In the genomic region with DNA sequence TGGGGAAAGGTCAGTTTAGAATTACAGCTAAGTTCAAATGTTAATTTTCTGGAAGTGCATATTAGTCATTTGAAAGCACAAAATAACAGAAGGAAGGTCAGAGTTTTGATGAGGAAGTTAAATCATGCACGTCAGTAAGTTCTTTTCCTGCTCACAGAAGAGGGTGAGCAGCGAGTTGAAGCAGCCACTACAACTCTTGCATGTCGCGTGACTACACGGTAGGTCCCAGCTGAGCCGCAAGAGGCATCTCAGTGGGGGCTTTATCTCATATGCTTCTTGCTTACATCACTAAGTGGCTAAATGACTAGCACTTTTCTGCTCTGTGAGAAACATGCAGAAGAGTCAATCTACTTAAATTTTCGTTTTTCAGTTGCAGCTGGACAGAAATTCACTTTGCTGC, we compare ENCODE assay signal across 9 cellular contexts. TPM values are rescaled to one million over a fixed set of nuclear protein-coding genes. Genes with fewer than 3 reads are reported as not detected.
DNase-seq lines count a peak whose midpoint lies in the region; ATAC-seq and TF ChIP-seq lines count a peak whose summit lies in the region.
"Had no signal": no experiment of that assay in that cellular context is flagged by ENCODE, and none has a peak within 500 bp of the region (broad histone marks: within the 10 kb centered on the region; RNA-seq: fewer than 3 reads in every experiment).

No MANE protein-coding gene starts in this region.

- peak; percentile 14 for DNase-seq in activated gamma-delta T cell treated with Interleukin-2 at 50 U/mL for 16 hours
- no peak for DNase-seq in activated gamma-delta T cell (lab: John Stamatoyannopoulos, UW)
- DNase-seq in SKM-1 (lab: John Stamatoyannopoulos, UW; ENCODE audit: unreplicated experiment) = peak; percentile 80
- peak in 2 of 3 donors; percentile 20 to 61 for DNase-seq in right cardiac atrium
- DNase-seq in progenitor cell of endocrine pancreas (ENCODE audit: low spot score, unreplicated experiment) = no peak
- DNase-seq in prostate gland (ENCODE audit: low spot score) = no peak
- DNase-seq in WTC11 (ENCODE audit: low spot score) = no peak

- ATAC-seq in HG02973 (IDR thresholded peaks at IDR 0.05; ENCODE audit: unreplicated experiment) (peak; percentile 92), right cardiac atrium (peak; percentile 41 to 48), WTC11 (no peak)

- no peaks in the 10 kb centered on the region for H3K4me1 ChIP-seq in right cardiac atrium (ENCODE audit: control insufficient read depth, insufficient read depth, low read length)
- peaks cover 8% of the 10 kb centered on the region for H3K4me1 ChIP-seq in prostate gland (replicated peaks)

- CTCF ChIA-PET in WTC11 (lab: Charles Lee) = no interaction called here

- H3K27me3 ChIP-seq in right cardiac atrium (ENCODE audit: control insufficient read depth, insufficient read depth) = no peaks in the 10 kb centered on the region
- no peaks in the 10 kb centered on the region for H3K27me3 ChIP-seq in prostate gland (replicated peaks; ENCODE audit: insufficient read depth)

- H3K9me3 Mint-ChIP-seq in progenitor cell of endocrine pancreas (ENCODE audit: low read depth) (no peaks in the 10 kb centered on the region), WTC11 (peaks cover 14% of the 10 kb centered on the region)
- H3K9me3 Mint-ChIP-seq: CD8-positive, alpha-beta memory T cell had no signal

- TF ChIP-seq CTCF in progenitor cell of endocrine pancreas (IDR thresholded peaks at IDR 0.05; ENCODE audit: unreplicated experiment) (no peak), prostate gland (IDR thresholded peaks at IDR 0.05) (no peak), WTC11 (IDR thresholded peaks at IDR 0.05) (no peak)

- H3K4me3 ChIP-seq in right cardiac atrium (ENCODE audit: low read length) (no peak overlapping the region), prostate gland (no peak overlapping the region)

- no peaks in the 10 kb centered on the region for H3K36me3 ChIP-seq in prostate gland

- H3K27ac ChIP-seq in right cardiac atrium (ENCODE audit: low read length) (no peak overlapping the region), prostate gland (no peak overlapping the region)

- POLR2A ChIA-PET in WTC11 (lab: Charles Lee) = no interaction called here

- H3K27me3 Mint-ChIP-seq in progenitor cell of endocrine pancreas (peaks cover 6% of the 10 kb centered on the region), WTC11 (ENCODE audit: low read depth) (no peaks in the 10 kb centered on the region)

- H3K36me3 Mint-ChIP-seq in progenitor cell of endocrine pancreas (ENCODE audit: insufficient read depth) = no peaks in the 10 kb centered on the region
- peaks cover 5% of the 10 kb centered on the region; the same call in 1 of the 2 replicates for H3K36me3 Mint-ChIP-seq in WTC11
- H3K36me3 Mint-ChIP-seq: CD8-positive, alpha-beta memory T cell had no signal

- TF ChIP-seq POLR2A in prostate gland (IDR thresholded peaks at IDR 0.05) = no peak

- no peaks in the 10 kb centered on the region for H3K9me3 ChIP-seq in right cardiac atrium (ENCODE audit: control insufficient read depth, low read length)
- no peaks in the 10 kb centered on the region for H3K9me3 ChIP-seq in prostate gland

- 44% methylated on average over 7 of the region's 7 CpGs for WGBS in right cardiac atrium
- 71% methylated on average over 7 of the region's 7 CpGs for WGBS in prostate gland

- H3K27ac Mint-ChIP-seq in progenitor cell of endocrine pancreas (no peak overlapping the region), WTC11 (no peak overlapping the region; the same call in 1 of the 2 replicates)
- H3K27ac Mint-ChIP-seq: CD8-positive, alpha-beta memory T cell had no signal

- H3K4me1 Mint-ChIP-seq in progenitor cell of endocrine pancreas (ENCODE audit: low read depth) (peaks cover 5% of the 10 kb centered on the region), WTC11 (peaks cover 4% of the 10 kb centered on the region)

- H3K4me3 Mint-ChIP-seq in progenitor cell of endocrine pancreas (ENCODE audit: low read depth) (no peak overlapping the region), WTC11 (no peak overlapping the region)
- H3K4me3 Mint-ChIP-seq: CD8-positive, alpha-beta memory T cell had no signal

- intact Hi-C loops in right cardiac atrium (cut with DNase I) (no loop called here), prostate gland (cut with DNase I) (no loop called here)

TF ChIP-seq in WTC11, 78 proteins besides CTCF, POLR2A, EP300 and RAD21 (continues in another document):
- no peak for TF ChIP-seq GTF2I (CRISPR knock-in tag; conservative IDR thresholded peaks at IDR 0.05)
- no peak for TF ChIP-seq SMAD3 (CRISPR knock-in tag; IDR thresholded peaks at IDR 0.05; ENCODE audit: borderline replicate concordance)
- TF ChIP-seq, protein P1, sequence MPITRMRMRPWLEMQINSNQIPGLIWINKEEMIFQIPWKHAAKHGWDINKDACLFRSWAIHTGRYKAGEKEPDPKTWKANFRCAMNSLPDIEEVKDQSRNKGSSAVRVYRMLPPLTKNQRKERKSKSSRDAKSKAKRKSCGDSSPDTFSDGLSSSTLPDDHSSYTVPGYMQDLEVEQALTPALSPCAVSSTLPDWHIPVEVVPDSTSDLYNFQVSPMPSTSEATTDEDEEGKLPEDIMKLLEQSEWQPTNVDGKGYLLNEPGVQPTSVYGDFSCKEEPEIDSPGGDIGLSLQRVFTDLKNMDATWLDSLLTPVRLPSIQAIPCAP (CRISPR knock-in tag; IDR thresholded peaks at IDR 0.05) = no peak
- TF ChIP-seq CREM (CRISPR knock-in tag; IDR thresholded peaks at IDR 0.05) = no peak
- TF ChIP-seq, protein P2, sequence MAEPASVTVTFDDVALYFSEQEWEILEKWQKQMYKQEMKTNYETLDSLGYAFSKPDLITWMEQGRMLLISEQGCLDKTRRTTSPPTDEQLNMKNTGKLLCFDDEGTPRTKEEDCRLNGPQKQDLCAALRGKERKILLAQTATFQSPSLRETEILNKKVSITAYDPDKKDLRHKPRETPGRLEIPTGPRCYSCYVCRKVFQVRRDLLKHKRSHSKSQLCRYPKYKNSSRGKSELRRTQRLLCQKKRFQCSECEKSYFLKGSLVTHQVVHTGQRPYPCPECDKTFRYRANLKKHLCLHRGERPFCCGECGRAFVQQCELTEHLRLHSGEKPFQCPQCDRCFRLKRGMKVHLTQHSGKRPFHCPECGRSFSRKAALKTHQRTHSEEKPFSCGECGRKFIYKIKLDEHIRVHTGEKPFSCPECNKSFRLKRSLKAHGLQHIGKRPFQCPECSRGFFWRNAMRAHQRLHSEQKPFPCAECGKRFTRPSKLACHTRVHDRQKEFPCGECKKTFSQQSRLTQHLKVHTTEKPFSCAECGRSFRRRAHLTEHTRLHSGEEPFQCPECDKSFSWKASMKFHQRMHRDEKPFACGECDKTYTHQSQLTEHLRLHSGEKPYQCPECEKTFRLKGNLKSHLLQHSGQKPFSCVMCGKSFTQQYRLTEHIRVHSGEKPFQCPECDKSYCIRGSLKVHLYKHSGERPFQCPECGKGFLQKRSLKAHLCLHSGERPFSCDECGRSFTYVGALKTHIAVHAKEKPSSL (CRISPR knock-in tag; conservative IDR thresholded peaks at IDR 0.05) = no peak
- TF ChIP-seq, protein P3, sequence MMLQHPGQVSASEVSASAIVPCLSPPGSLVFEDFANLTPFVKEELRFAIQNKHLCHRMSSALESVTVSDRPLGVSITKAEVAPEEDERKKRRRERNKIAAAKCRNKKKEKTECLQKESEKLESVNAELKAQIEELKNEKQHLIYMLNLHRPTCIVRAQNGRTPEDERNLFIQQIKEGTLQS (CRISPR knock-in tag; conservative IDR thresholded peaks at IDR 0.05) = no peak
- no peak for TF ChIP-seq ZNF532 (CRISPR knock-in tag; IDR thresholded peaks at IDR 0.05; ENCODE audit: borderline replicate concordance)
- TF ChIP-seq, protein P4, sequence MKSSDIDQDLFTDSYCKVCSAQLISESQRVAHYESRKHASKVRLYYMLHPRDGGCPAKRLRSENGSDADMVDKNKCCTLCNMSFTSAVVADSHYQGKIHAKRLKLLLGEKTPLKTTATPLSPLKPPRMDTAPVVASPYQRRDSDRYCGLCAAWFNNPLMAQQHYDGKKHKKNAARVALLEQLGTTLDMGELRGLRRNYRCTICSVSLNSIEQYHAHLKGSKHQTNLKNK (CRISPR knock-in tag; IDR thresholded peaks at IDR 0.05) = no peak
- TF ChIP-seq ZNF263 (CRISPR knock-in tag; IDR thresholded peaks at IDR 0.05; ENCODE audit: low read depth) = no peak

RNA-seq across cellular contexts. Expression of gene SEC62, which starts 21.3 kb away (rescaled TPM):
- total RNA-seq in right cardiac atrium (10 to 100 TPM; 90.0 to 99.7 (median 97.2) TPM), progenitor cell of endocrine pancreas (94.6 and 103 TPM in 2 replicates), prostate gland (10 to 100 TPM; 50.4 to 54.0 TPM), WTC11 (2021) (51.2 to 61.0 TPM (median 52.5 TPM) in 3 replicates)
- polyA plus RNA-seq in right cardiac atrium = 45.0 TPM

RNA-seq across cellular contexts. Expression of gene SAMD7, which starts 33.9 kb away (rescaled TPM):
- total RNA-seq in right cardiac atrium = not detected
- not detected for polyA plus RNA-seq in right cardiac atrium
- not detected in 2 replicates for total RNA-seq in progenitor cell of endocrine pancreas
- 1 to 10 TPM in 1 of 2 donors, not detected in 1; 1.5 TPM for total RNA-seq in prostate gland
- not detected in 3 replicates for total RNA-seq in WTC11 (2021)
- total RNA-seq: CD8-positive, alpha-beta memory T cell had no signal
- polyA plus RNA-seq: CD8-positive, alpha-beta memory T cell had no signal

Comparison
In these comparisons a context has a peak if more than half of its experiments do, and no peak if none do; other contexts are left out.
1. DNase-seq: peak in activated gamma-delta T cell treated with Interleukin-2 at 50 U/mL for 16 hours (single experiment), SKM-1 (single experiment) and right cardiac atrium (2 of 3); none in activated gamma-delta T cell (single experiment), progenitor cell of endocrine pancreas (single experiment), prostate gland (single experiment) and WTC11 (single experiment).